In genomic region chr22:30582051-30582450, GRCh38 we compare ENCODE assay signal across 23 cellular contexts. TPM values are rescaled to one million over a fixed set of nuclear protein-coding genes. Genes with fewer than 3 reads are reported as not detected.
A peak's percentile ranks its signal among the peaks of the same experiment; 100 is the strongest.
DNase-seq lines count a peak whose midpoint lies in the region; ATAC-seq and TF ChIP-seq lines count a peak whose summit lies in the region.
"Had no signal": no experiment of that assay in that cellular context is flagged by ENCODE, and none has a peak within 500 bp of the region (broad histone marks: within the 10 kb centered on the region; RNA-seq: fewer than 3 reads in every experiment).

No MANE protein-coding gene starts in this region.

- TF ChIP-seq CTCF in mucosa of descending colon (IDR thresholded peaks at IDR 0.05) (no peak), PC-3 (conservative IDR thresholded peaks at IDR 0.05; ENCODE audit: low read depth, low read length) (no peak)

- POLR2A ChIA-PET in PC-3 (lab: Charles Lee; ENCODE audit: unreplicated experiment): no interaction called here

- no peaks in the 10 kb centered on the region for H3K9me2 ChIP-seq in PC-3 (replicated peaks; ENCODE audit: low read length)

- H2AFZ ChIP-seq in PC-3 (ENCODE audit: low read length): no peak overlapping the region
- H2AFZ ChIP-seq: GM23248 had no signal

- peak overlapping the region in 10 of 11 experiments; percentile 72 to 90 (median 79); a peak in 19 of 22 replicates for H3K4me2 ChIP-seq in BLaER1 treated with 17β-estradiol and CSF1 and Interleukin-3, amounts not matched to agents 10 nM and 100 nM
- no peak overlapping the region for H3K4me2 ChIP-seq in PC-3 (ENCODE audit: low read length)

- H3K27ac ChIP-seq in BLaER1 treated with 17β-estradiol and CSF1 and Interleukin-3, amounts not matched to agents 10 nM and 100 nM: peak overlapping the region in 9 of 11 experiments; percentile 53 to 74 (median 65); a peak in 17 of 22 replicates
- peak overlapping the region; percentile 73 for H3K27ac ChIP-seq in cingulate gyrus (ENCODE audit: low read depth, low read length)
- H3K27ac ChIP-seq in layer of hippocampus (ENCODE audit: low read depth, low read length): peak overlapping the region; percentile 74
- peak overlapping the region; percentile 86 for H3K27ac ChIP-seq in temporal lobe (ENCODE audit: low read depth, low read length)
- H3K27ac ChIP-seq in PC-3 (ENCODE audit: low read length): no peak overlapping the region
- H3K27ac ChIP-seq: GM23248 had no signal

- no peaks in the 10 kb centered on the region for H3K9me3 ChIP-seq in BLaER1 treated with 17β-estradiol and CSF1 and Interleukin-3, amounts not matched to agents 10 nM and 100 nM (replicated peaks in 1 of 11)
- H3K9me3 ChIP-seq in mucosa of descending colon (no peaks in the 10 kb centered on the region), PC-3 (ENCODE audit: low read length) (no peaks in the 10 kb centered on the region)
- H3K9me3 ChIP-seq: MG63 had no signal

- CTCF ChIA-PET in PC-3 (lab: Charles Lee): no interaction called here

- peaks cover 5 to 98% (median 78%) of the 10 kb centered on the region in 11 experiments; a peak in 18 of 22 replicates for H4K20me1 ChIP-seq in BLaER1 treated with 17β-estradiol and CSF1 and Interleukin-3, amounts not matched to agents 10 nM and 100 nM
- H4K20me1 ChIP-seq in PC-3 (ENCODE audit: low read length): no peaks in the 10 kb centered on the region

- H3K36me3 ChIP-seq in BLaER1 treated with 17β-estradiol and CSF1 and Interleukin-3, amounts not matched to agents 10 nM and 100 nM: peaks cover 91 to 99% (median 96%) of the 10 kb centered on the region in 11 experiments
- H3K36me3 ChIP-seq in mucosa of descending colon (ENCODE audit: low read depth): peaks cover 16% of the 10 kb centered on the region
- H3K36me3 ChIP-seq in PC-3 (ENCODE audit: low read depth, low read length): peaks cover 30% of the 10 kb centered on the region

- intact Hi-C loops in mucosa of descending colon (cut with DNase I, micrococcal nuclease) (no loop called here), PC-3 (cut with micrococcal nuclease) (no loop called here)

- peaks cover 24 to 35% (median 32%) of the 10 kb centered on the region in 10 experiments for H3K4me1 ChIP-seq in BLaER1 treated with 17β-estradiol and CSF1 and Interleukin-3, amounts not matched to agents 10 nM and 100 nM
- H3K4me1 ChIP-seq in mucosa of descending colon (ENCODE audit: low read depth): no peaks in the 10 kb centered on the region
- no peaks in the 10 kb centered on the region for H3K4me1 ChIP-seq in PC-3 (ENCODE audit: insufficient read depth, low read length)

- no peak for DNase-seq in mucosa of descending colon
- no peak for DNase-seq in germinal center (ENCODE audit: low spot score)
- DNase-seq in PC-3: no peak
- DNase-seq: Calu3; CD8-positive, alpha-beta memory T cell; DMS153; GM23248; H9; HFFc6; MG63; NCI-H1417; NCI-H187; NCI-H446 treated with DMSO at 0.1 percent for 48 hours; NCI-H748 treated with DMSO at 0.1 percent for 48 hours; SIG-M5 had no signal

- no peaks in the 10 kb centered on the region for H3K27me3 ChIP-seq in BLaER1 treated with 17β-estradiol and CSF1 and Interleukin-3, amounts not matched to agents 10 nM and 100 nM
- H3K27me3 ChIP-seq in layer of hippocampus (ENCODE audit: control insufficient read depth, insufficient read depth, low read length) (no peaks in the 10 kb centered on the region), PC-3 (ENCODE audit: low read length) (no peaks in the 10 kb centered on the region)
- H3K27me3 ChIP-seq: MG63 had no signal

- ATAC-seq in mucosa of descending colon: no peak
- no peak for ATAC-seq in PC-3
- ATAC-seq: Panc1 had no signal

- no TSS peak for BruUV-seq in PC-3 (replicated peaks; lab: Mats Ljungman, UMichigan)

- 0 out of 20 replicates have a peak overlapping the region, but pooled peaks of 1 of the 10 experiments have one; percentile 24 for H3K4me3 ChIP-seq in BLaER1 treated with 17β-estradiol and CSF1 and Interleukin-3, amounts not matched to agents 10 nM and 100 nM
- H3K4me3 ChIP-seq in mucosa of descending colon (no peak overlapping the region), PC-3 (ENCODE audit: low read length) (no peak overlapping the region)
- H3K4me3 ChIP-seq: GM23248, MG63 had no signal

- H3K9ac ChIP-seq in BLaER1 treated with 17β-estradiol and CSF1 and Interleukin-3, amounts not matched to agents 10 nM and 100 nM: peak overlapping the region in 9 of 11 experiments; percentile 34 to 73 (median 66); a peak in 14 of 22 replicates
- H3K9ac ChIP-seq in PC-3 (ENCODE audit: low read length): no peak overlapping the region
- H3K9ac ChIP-seq: GM23248 had no signal

- no peaks in the 10 kb centered on the region for H3K79me2 ChIP-seq in PC-3 (ENCODE audit: low read length)

- no peaks in the 10 kb centered on the region for H3F3A ChIP-seq in PC-3 (ENCODE audit: low read length, unreplicated experiment)

RNA-seq across cellular contexts. Expression of gene GAL3ST1, which starts 7.6 kb away (rescaled TPM):
- total RNA-seq in temporal lobe (0.74 TPM), mucosa of descending colon (10 to 100 TPM in 2 of 3 donors, 1 to 10 TPM in 1; 7.9 to 15.9 (median 10.1) TPM), PC-3 (2014; rRNA removed) (not detected in 2 replicates)
- total RNA-seq: G401, GM23248, HFFc6, LHCN-M2 had no signal

RNA-seq across cellular contexts. Expression of gene PES1, which starts 9.7 kb away (rescaled TPM):
- total RNA-seq in temporal lobe: 37.6 TPM
- 10 to 100 TPM; 46.2 to 54.3 (median 48.5) TPM for total RNA-seq in mucosa of descending colon
- total RNA-seq in PC-3 (2014; rRNA removed): 105 and 154 TPM in 2 replicates

RNA-seq across cellular contexts. Expression of gene TCN2, which starts 24.9 kb away (rescaled TPM):
- total RNA-seq in temporal lobe (11.1 TPM), mucosa of descending colon (10 to 100 TPM; 23.3 to 43.7 (median 40.2) TPM), PC-3 (2014; rRNA removed) (1.7 and 4.2 TPM in 2 replicates)

RNA-seq across cellular contexts. Expression of gene SEC14L6, which starts 35.5 kb away (rescaled TPM):
- total RNA-seq in temporal lobe (0.49 TPM), mucosa of descending colon (under 1 TPM in 2 of 3 donors, not detected in 1; 0.26 to 0.47 TPM), PC-3 (2014; rRNA removed) (not detected in 2 replicates)
- total RNA-seq: A673; CD8-positive, alpha-beta memory T cell; G401; GM23248; HFFc6; LHCN-M2 had no signal

RNA-seq across cellular contexts. Expression of gene SLC35E4, which starts 53.5 kb away (rescaled TPM):
- total RNA-seq in temporal lobe: 3.9 TPM
- total RNA-seq in mucosa of descending colon: 1 to 10 TPM; 5.0 to 8.5 (median 7.6) TPM
- 16.8 and 18.1 TPM in 2 replicates for total RNA-seq in PC-3 (2014; rRNA removed)
